Comparison of ENCODE assay signal across 1 cellular context in genomic region chr4:93370256-93370655, GRCh38.
TF ChIP-seq lines count a peak whose summit lies in the region.

No MANE protein-coding gene starts in this region.

TF ChIP-seq in H1, 55 proteins besides CTCF, POLR2A, EP300 and RAD21:
- TF ChIP-seq HDAC6 (IDR thresholded peaks at IDR 0.05; ENCODE audit: low read depth, low read length) (no peak), RFX5 (IDR thresholded peaks at IDR 0.05; ENCODE audit: borderline replicate concordance, low read depth, low read length) (no peak), CHD7 (IDR thresholded peaks at IDR 0.05; ENCODE audit: insufficient replicate concordance, low read length) (no peak), NANOG (IDR thresholded peaks at IDR 0.05; ENCODE audit: insufficient read depth, low read depth, low read length, poor library complexity, severe bottlenecking) (no peak), SIRT6 (IDR thresholded peaks at IDR 0.05; ENCODE audit: low read length) (no peak), RBBP5 (IDR thresholded peaks at IDR 0.05; ENCODE audit: borderline replicate concordance, low read depth, low read length) (no peak)
TF ChIP-seq in H1: peak in this region for 0.
